Comparison of ENCODE assay signal across 11 cellular contexts in the genomic region with DNA sequence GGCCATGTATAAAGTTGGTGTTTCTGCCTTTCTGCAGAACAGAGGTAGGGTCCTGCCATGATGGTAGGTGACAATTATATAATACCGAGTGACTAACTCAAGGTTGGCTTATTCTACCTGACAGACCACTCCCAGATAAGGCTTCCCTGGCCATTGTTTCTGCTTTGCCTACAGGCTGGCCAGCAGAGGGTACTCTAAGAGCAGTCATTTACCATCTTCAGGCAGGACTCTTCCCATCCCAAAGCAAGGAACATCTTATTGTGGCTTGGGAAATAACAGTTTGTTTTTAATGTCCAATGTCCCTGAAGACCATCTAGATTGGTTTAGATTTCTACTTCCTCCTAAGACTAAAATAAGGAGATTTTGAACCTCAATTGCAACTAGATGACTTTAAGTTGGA.
DNase-seq lines count a peak whose midpoint lies in the region; ATAC-seq and TF ChIP-seq lines count a peak whose summit lies in the region.
"Had no signal": no experiment of that assay in that cellular context is flagged by ENCODE, and none has a peak within 500 bp of the region (broad histone marks: within the 10 kb centered on the region; RNA-seq: fewer than 3 reads in every experiment).

No MANE protein-coding gene starts in this region.

- TF ChIP-seq CTCF in choroid plexus epithelial cell (conservative IDR thresholded peaks at IDR 0.05; ENCODE audit: low read depth, low read length) (peak; percentile 54), retinal pigment epithelial cell (conservative IDR thresholded peaks at IDR 0.05; ENCODE audit: low read depth, low read length) (peak; percentile 48)

- DNase-seq in NCI-H2081 (lab: John Stamatoyannopoulos, UW) (peak; percentile 49 to 76), NCI-H2081 treated with DMSO at 0.1 percent for 48 hours (lab: John Stamatoyannopoulos, UW) (no peak), NCI-H1417 treated with DMSO at 0.1 percent for 48 hours (lab: John Stamatoyannopoulos, UW) (peak; percentile 9), choroid plexus epithelial cell (ENCODE audit: low read depth) (peak; percentile 31), retinal pigment epithelial cell (ENCODE audit: low read depth) (no peak)
- DNase-seq in activated CD8-positive, alpha-beta memory T cell treated with anti-CD3 and anti-CD28 coated beads, Interleukin-2, amount 50 U/mL, for 48 hours: no peak
- no peak for DNase-seq in activated naive CD4-positive, alpha-beta T cell treated with Interleukin-2 at 50 U/mL for 16 hours
- DNase-seq: occipital lobe had no signal

- no peak for ATAC-seq in HG03439 (IDR thresholded peaks at IDR 0.05; ENCODE audit: unreplicated experiment)

- H3K4me3 ChIP-seq in choroid plexus epithelial cell (ENCODE audit: low read depth, low read length) (no peak overlapping the region), retinal pigment epithelial cell (ENCODE audit: low read length) (no peak overlapping the region)
- H3K4me3 ChIP-seq: BLaER1, thoracic aorta had no signal

Comparison
In these comparisons a context has a peak if more than half of its experiments do, and no peak if none do; other contexts are left out.
1. DNase-seq: peak in NCI-H2081 (2 of 2), NCI-H1417 treated with DMSO at 0.1 percent for 48 hours (single experiment) and choroid plexus epithelial cell (single experiment); none in NCI-H2081 treated with DMSO at 0.1 percent for 48 hours (single experiment), retinal pigment epithelial cell (single experiment), activated CD8-positive, alpha-beta memory T cell treated with anti-CD3 and anti-CD28 coated beads, Interleukin-2, amount 50 U/mL, for 48 hours (single experiment) and activated naive CD4-positive, alpha-beta T cell treated with Interleukin-2 at 50 U/mL for 16 hours (single experiment).